8 cellular contexts compared by ENCODE assay signal in genomic region chr12:116406529-116406928, GRCh38.
DNase-seq lines count a peak whose midpoint lies in the region; ATAC-seq, FAIRE-seq and TF ChIP-seq lines count a peak whose summit lies in the region.

No MANE protein-coding gene starts in this region.

- no peak overlapping the region for H3K27ac Mint-ChIP-seq in glutamatergic neuron (ENCODE audit: unreplicated experiment)

- peaks cover 3% of the 10 kb centered on the region for H3K4me1 Mint-ChIP-seq in glutamatergic neuron (ENCODE audit: low read depth, unreplicated experiment)

- DNase-seq in GM10266 (ENCODE audit: extremely low spot score) (peak; percentile 35), OCI-M1 (lab: John Stamatoyannopoulos, UW) (peak; percentile 37), glutamatergic neuron (peak; percentile 28), sciatic nerve (ENCODE audit: low spot score) (peak; percentile 88), RKO (ENCODE audit: low spot score) (no peak), GM19239 (ENCODE audit: insufficient read length, low spot score) (no peak), T-helper 2 cell (no peak), NCI-H146 (lab: John Stamatoyannopoulos, UW) (no peak)

- intact Hi-C loops in sciatic nerve (cut with DNase I), result no loop called here

- H3K9me3 Mint-ChIP-seq in glutamatergic neuron (ENCODE audit: unreplicated experiment), result no peaks in the 10 kb centered on the region

- no peak for FAIRE-seq in GM19239 (lab: Jason Lieb, UNC)

- H3K27me3 Mint-ChIP-seq in glutamatergic neuron (ENCODE audit: unreplicated experiment), result peaks cover 2% of the 10 kb centered on the region

- H3K36me3 Mint-ChIP-seq in glutamatergic neuron (ENCODE audit: unreplicated experiment), result no peaks in the 10 kb centered on the region

- TF ChIP-seq CTCF in GM10266 (IDR thresholded peaks at IDR 0.05; ENCODE audit: control insufficient read depth, insufficient read depth, low read depth, missing control alignments) (no peak), glutamatergic neuron (IDR thresholded peaks at IDR 0.05; ENCODE audit: partially characterized antibody, unreplicated experiment) (no peak)

- ATAC-seq in sciatic nerve, result peak; percentile 92

- H3K4me3 Mint-ChIP-seq in glutamatergic neuron (ENCODE audit: unreplicated experiment), result no peak overlapping the region

Comparison
In these comparisons a context has a peak if more than half of its experiments do, and no peak if none do; other contexts are left out.
1. DNase-seq: peak in GM10266 (single experiment), OCI-M1 (single experiment), glutamatergic neuron (single experiment) and sciatic nerve (single experiment); none in RKO (single experiment), GM19239 (single experiment), T-helper 2 cell (0 of 5) and NCI-H146 (single experiment).